ENCODE assay signal across 7 cellular contexts in the genomic region with DNA sequence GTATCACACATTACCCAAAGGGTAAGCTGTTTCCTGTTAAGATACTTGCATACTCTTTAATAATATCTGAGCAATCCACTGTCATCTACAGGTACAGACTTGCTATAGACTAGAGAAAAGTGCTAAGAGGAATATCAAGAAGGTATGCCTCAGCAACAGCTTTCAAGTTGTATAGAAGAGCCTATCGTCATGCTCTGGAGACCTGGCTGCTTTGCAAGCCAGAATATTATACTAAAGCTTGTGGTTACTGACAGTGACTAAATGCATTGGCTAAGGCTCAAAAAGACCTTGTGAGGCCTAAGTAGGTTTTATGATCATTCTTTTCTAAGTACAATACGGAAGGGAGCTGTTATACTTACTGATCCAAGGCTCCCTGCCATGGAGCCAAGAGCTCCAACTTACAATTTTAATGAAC. TPM values are rescaled to one million over a fixed set of nuclear protein-coding genes. Genes with fewer than 3 reads are reported as not detected.
DNase-seq lines count a peak whose midpoint lies in the region; ATAC-seq and TF ChIP-seq lines count a peak whose summit lies in the region.

No MANE protein-coding gene starts in this region.

- H3K4me3 ChIP-seq in MG63 (no peak overlapping the region), brain microvascular endothelial cell (ENCODE audit: low read depth, low read length) (no peak overlapping the region), spleen (no peak overlapping the region), H7 (ENCODE audit: insufficient read depth, low read depth, low read length) (no peak overlapping the region)

- peak; percentile 79 for DNase-seq in HCEC 1CT
- peak; percentile 43 for DNase-seq in MG63
- peak; percentile 43 for DNase-seq in brain microvascular endothelial cell
- no peak for DNase-seq in spleen
- DNase-seq in H7, result no peak
- DNase-seq in retina, result no peak

- WGBS in spleen, 5 donors, result 9 to 28% (median 15%) methylated on average over 2 of the region's 2 CpGs

- peaks cover 0 to 52% (median 29%) of the 10 kb centered on the region in 6 donors for H3K4me1 ChIP-seq in spleen

- in situ Hi-C loops in brain microvascular endothelial cell (cut with HindIII; ENCODE audit: low pct_ligation_motif_present, low sequenced_read_pairs), result no loop called here

- no peak for TF ChIP-seq POLR2A in spleen (IDR thresholded peaks at IDR 0.05)

- H3K36me3 ChIP-seq in MG63 (no peaks in the 10 kb centered on the region), brain microvascular endothelial cell (replicated peaks) (no peaks in the 10 kb centered on the region), spleen (peaks cover 0 to 37% (median 0%) of the 10 kb centered on the region in 6 donors), H7 (replicated peaks; ENCODE audit: control insufficient read depth, insufficient read depth, low read length) (no peaks in the 10 kb centered on the region)

- H3K27ac ChIP-seq in brain microvascular endothelial cell (peak overlapping the region; percentile 13), spleen (peak overlapping the region in 7 of 8 donors; percentile 18 to 73 (median 51))

- H3K9me3 ChIP-seq in MG63 (no peaks in the 10 kb centered on the region), spleen (no peaks in the 10 kb centered on the region)

- TF ChIP-seq CTCF in brain microvascular endothelial cell (IDR thresholded peaks at IDR 0.05; ENCODE audit: low read depth, low read length, missing control alignments) (no peak), spleen (IDR thresholded peaks at IDR 0.05 in 8 of 11, conservative IDR thresholded peaks at IDR 0.05 in 3 of 11) (no peak)

- peak; percentile 83 for ATAC-seq in GM18508 (IDR thresholded peaks at IDR 0.05; ENCODE audit: insufficient read depth, unreplicated experiment)

- intact Hi-C loops in spleen (cut with DNase I; ENCODE audit: low total_unique reads), result no loop called here

- H3K27me3 ChIP-seq in MG63, result no peaks in the 10 kb centered on the region
- H3K27me3 ChIP-seq in brain microvascular endothelial cell (replicated peaks), result no peaks in the 10 kb centered on the region
- no peaks in the 10 kb centered on the region for H3K27me3 ChIP-seq in spleen (replicated peaks in 1 of 7)
- no peaks in the 10 kb centered on the region for H3K27me3 ChIP-seq in H7 (ENCODE audit: control insufficient read depth, insufficient read depth, low read length)

RNA-seq across cellular contexts. Expression of a gene that starts 11.3 kb away (rescaled TPM):
- total RNA-seq in MG63 (2014; rRNA removed; shearing (Covaris generic); ENCODE audit: low replicate concordance), result 78.8 and 87.1 TPM in 2 replicates
- total RNA-seq in spleen, result 10 to 100 TPM; 77.2 to 99.3 (median 94.5) TPM
- 10 to 100 TPM; 13.6 to 24.2 (median 23.3) TPM for polyA plus RNA-seq in spleen
- 31.3 and 31.7 TPM in 2 replicates for total RNA-seq in H7 (2014; rRNA removed; shearing (Covaris generic))

Comparison
In these comparisons a context has a peak if more than half of its experiments do, and no peak if none do; other contexts are left out.
1. DNase-seq: peak in HCEC 1CT (single experiment), MG63 (single experiment) and brain microvascular endothelial cell (single experiment); none in spleen (single experiment), H7 (single experiment) and retina (single experiment).